ENCODE assay signal across 29 cellular contexts in genomic region chr7:43242628-43243255, GRCh38.
"Had no signal": no experiment of that assay in that cellular context is flagged by ENCODE, and none has a peak within 500 bp of the region (broad histone marks: within the 10 kb centered on the region; RNA-seq: fewer than 3 reads in every experiment).

No MANE protein-coding gene starts in this region.

- H3K27ac ChIP-seq: brain microvascular endothelial cell, epithelial cell of prostate, esophagus squamous epithelium, gastroesophageal sphincter, hepatocyte, pancreas, right atrium auricular region, spleen, testis, uterus had no signal

- H3K36me3 ChIP-seq: brain microvascular endothelial cell, esophagus squamous epithelium, gastroesophageal sphincter, pancreas, right atrium auricular region, spleen, uterus had no signal

- H3K27ac Mint-ChIP-seq: activated CD4-positive, alpha-beta memory T cell treated with anti-CD3 and anti-CD28 coated beads, Interleukin-2, amount 10 ng/mL, durations not matched to agents 7 days and 5 days; activated CD4-positive, alpha-beta T cell treated with anti-CD3 and anti-CD28 coated beads, Interleukin-2, amount 10 ng/mL, durations not matched to agents 7 days and 5 days; activated naive CD4-positive, alpha-beta T cell treated with anti-CD3 and anti-CD28 coated beads, Interleukin-2, amount 10 ng/mL, durations not matched to agents 7 days and 5 days; activated naive CD8-positive, alpha-beta T cell treated with anti-CD3 and anti-CD28 coated beads, Interleukin-2, amount 10 ng/mL, durations not matched to agents 7 days and 5 days; activated T-cell treated with anti-CD3 and anti-CD28 coated beads, Interleukin-2, amount 50 U/mL, for 24 hours; mesothelial cell of epicardium; T-helper 17 cell; WTC11 had no signal

- H3K79me2 ChIP-seq: hepatocyte had no signal

- H3K9me3 Mint-ChIP-seq: activated CD4-positive, alpha-beta memory T cell treated with anti-CD3 and anti-CD28 coated beads, Interleukin-2, amount 10 ng/mL, durations not matched to agents 7 days and 5 days; activated CD4-positive, alpha-beta T cell treated with anti-CD3 and anti-CD28 coated beads, Interleukin-2, amount 10 ng/mL, durations not matched to agents 7 days and 5 days; activated naive CD4-positive, alpha-beta T cell treated with anti-CD3 and anti-CD28 coated beads, Interleukin-2, amount 10 ng/mL, durations not matched to agents 7 days and 5 days; activated naive CD8-positive, alpha-beta T cell treated with anti-CD3 and anti-CD28 coated beads, Interleukin-2, amount 10 ng/mL, durations not matched to agents 7 days and 5 days; activated T-cell treated with anti-CD3 and anti-CD28 coated beads, Interleukin-2, amount 50 U/mL, for 24 hours; mesothelial cell of epicardium; naive B cell; nephron progenitor cell; WTC11 had no signal

- H3K4me3 ChIP-seq: esophagus squamous epithelium, gastroesophageal sphincter, hepatocyte, pancreas, right atrium auricular region, spleen, testis, uterus had no signal

- H3K4me1 Mint-ChIP-seq: activated CD4-positive, alpha-beta memory T cell treated with anti-CD3 and anti-CD28 coated beads, Interleukin-2, amount 10 ng/mL, durations not matched to agents 7 days and 5 days; activated CD4-positive, alpha-beta T cell treated with anti-CD3 and anti-CD28 coated beads, Interleukin-2, amount 10 ng/mL, durations not matched to agents 7 days and 5 days; activated naive CD4-positive, alpha-beta T cell treated with anti-CD3 and anti-CD28 coated beads, Interleukin-2, amount 10 ng/mL, durations not matched to agents 7 days and 5 days; activated naive CD8-positive, alpha-beta T cell treated with anti-CD3 and anti-CD28 coated beads, Interleukin-2, amount 10 ng/mL, durations not matched to agents 7 days and 5 days; mesothelial cell of epicardium; naive B cell had no signal

- H3K4me3 Mint-ChIP-seq: activated CD4-positive, alpha-beta memory T cell treated with anti-CD3 and anti-CD28 coated beads, Interleukin-2, amount 10 ng/mL, durations not matched to agents 7 days and 5 days; activated CD4-positive, alpha-beta T cell treated with anti-CD3 and anti-CD28 coated beads, Interleukin-2, amount 10 ng/mL, durations not matched to agents 7 days and 5 days; activated naive CD4-positive, alpha-beta T cell treated with anti-CD3 and anti-CD28 coated beads, Interleukin-2, amount 10 ng/mL, durations not matched to agents 7 days and 5 days; activated naive CD8-positive, alpha-beta T cell treated with anti-CD3 and anti-CD28 coated beads, Interleukin-2, amount 10 ng/mL, durations not matched to agents 7 days and 5 days; activated T-cell treated with anti-CD3 and anti-CD28 coated beads, Interleukin-2, amount 50 U/mL, for 24 hours; mesothelial cell of epicardium; naive B cell; nephron progenitor cell; T-helper 17 cell; WTC11 had no signal

- H3K9me3 ChIP-seq: esophagus squamous epithelium, gastroesophageal sphincter, pancreas, right atrium auricular region, spleen, testis, uterus had no signal

- H3K27me3 Mint-ChIP-seq: activated CD4-positive, alpha-beta T cell treated with anti-CD3 and anti-CD28 coated beads, Interleukin-2, amount 10 ng/mL, durations not matched to agents 7 days and 5 days had no signal

- H3K4me2 ChIP-seq: hepatocyte had no signal

- ATAC-seq: gastroesophageal sphincter, left cardiac atrium, left ventricle myocardium superior, pancreas, T-helper 17 cell, WTC11 had no signal

- H3K4me1 ChIP-seq: esophagus squamous epithelium, pancreas, right atrium auricular region, testis, uterus had no signal

- H2AFZ ChIP-seq: hepatocyte had no signal

- H3K27me3 ChIP-seq: brain microvascular endothelial cell, gastroesophageal sphincter, hepatocyte, pancreas, right atrium auricular region, testis, uterus had no signal

- DNase-seq: activated CD4-positive, alpha-beta memory T cell treated with anti-CD3 and anti-CD28 coated beads, Interleukin-2, amount 10 ng/mL, durations not matched to agents 7 days and 5 days; activated CD4-positive, alpha-beta T cell treated with anti-CD3 and anti-CD28 coated beads for 1 hour; activated CD4-positive, alpha-beta T cell treated with anti-CD3 and anti-CD28 coated beads, Interleukin-2, amount 10 ng/mL, durations not matched to agents 7 days and 5 days; activated CD8-positive, alpha-beta memory T cell treated with anti-CD3 and anti-CD28 coated beads, Interleukin-2, amount 50 U/mL, for 48 hours; activated gamma-delta T cell; activated naive CD4-positive, alpha-beta T cell treated with anti-CD3 and anti-CD28 coated beads, Interleukin-2, amount 10 ng/mL, durations not matched to agents 7 days and 5 days; activated naive CD8-positive, alpha-beta T cell treated with anti-CD3 and anti-CD28 coated beads, Interleukin-2, amount 10 ng/mL, durations not matched to agents 7 days and 5 days; activated T-cell treated with anti-CD3 and anti-CD28 coated beads, Interleukin-2, amount 50 U/mL, for 24 hours; brain microvascular endothelial cell; caudate nucleus; esophagus squamous epithelium; left cardiac atrium; left ventricle myocardium superior; naive B cell; nephron progenitor cell; pancreas; spleen; stimulated activated naive CD4-positive, alpha-beta T cell; T-helper 17 cell; T1000; testis; trophoblast cell; uterus had no signal
